In genomic region chr2:1132328-1132964, GRCh38 we compare ENCODE assay signal across 2 cellular contexts.
TF ChIP-seq lines count a peak whose summit lies in the region.

No MANE protein-coding gene starts in this region.

TF ChIP-seq in GM23338, 12 proteins besides CTCF, POLR2A, EP300 and RAD21 (continued from another document):
- TF ChIP-seq JUNB (IDR thresholded peaks at IDR 0.05; ENCODE audit: unreplicated experiment) = no peak

TF ChIP-seq in SK-N-SH, 30 proteins besides CTCF, POLR2A, EP300 and RAD21 (continued from another document):
- TF ChIP-seq USF1 (IDR thresholded peaks at IDR 0.05; ENCODE audit: borderline replicate concordance, low read depth) (no peak), PBX3 (IDR thresholded peaks at IDR 0.05) (no peak), ZBTB33 (IDR thresholded peaks at IDR 0.05; ENCODE audit: borderline replicate concordance, low read depth) (no peak), GATA2 (CRISPR knock-in tag; IDR thresholded peaks at IDR 0.05) (no peak)
